Comparison of ENCODE assay signal across 10 cellular contexts in the genomic region with DNA sequence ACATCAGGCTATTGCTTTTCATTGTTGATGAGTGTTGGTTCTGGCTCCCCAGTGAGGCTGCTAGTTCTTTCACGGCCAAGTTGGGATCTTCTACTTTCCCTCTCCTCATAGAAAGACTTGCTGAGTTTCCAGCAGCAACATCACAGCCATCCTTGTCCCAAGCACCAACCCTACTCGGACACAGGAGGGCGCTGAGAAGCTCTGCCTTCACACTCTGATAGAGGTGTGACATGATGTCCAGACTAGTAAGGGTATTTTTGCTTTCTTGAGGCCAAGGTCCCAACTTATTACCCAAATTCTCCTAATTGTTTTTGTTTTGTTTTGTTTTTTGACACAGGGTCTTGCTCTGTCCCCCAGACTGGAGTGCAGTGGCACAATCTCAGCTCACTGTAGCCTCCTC. TPM values are rescaled to one million over a fixed set of nuclear protein-coding genes. Genes with fewer than 3 reads are reported as not detected.
DNase-seq lines count a peak whose midpoint lies in the region; ATAC-seq and TF ChIP-seq lines count a peak whose summit lies in the region.
"Had no signal": no experiment of that assay in that cellular context is flagged by ENCODE, and none has a peak within 500 bp of the region (broad histone marks: within the 10 kb centered on the region; RNA-seq: fewer than 3 reads in every experiment).

No MANE protein-coding gene starts in this region.

- ATAC-seq in GM18868 (IDR thresholded peaks at IDR 0.05; ENCODE audit: unreplicated experiment): peak; percentile 58
- ATAC-seq in upper lobe of left lung (ENCODE audit: low FRiP score in 2 of 2): no peak

- BruUV-seq in Caco-2 (replicated peaks; lab: Mats Ljungman, UMichigan): no TSS peak

- no peak for TF ChIP-seq EP300 in upper lobe of left lung (IDR thresholded peaks at IDR 0.05)

- WGBS in upper lobe of left lung, 2 donors: 52 to 53% methylated on average over 3 of the region's 3 CpGs

- no peak overlapping the region for H3K27ac Mint-ChIP-seq in Caco-2 (ENCODE audit: unreplicated experiment)
- H3K27ac Mint-ChIP-seq in T-helper 2 cell treated with Interferon-gamma antibody and Interleukin-4, amounts not matched to agents 5 μg/mL and 100 μg/mL, for 36 hours: no peak overlapping the region

- no peak overlapping the region for H3K27ac ChIP-seq in upper lobe of left lung
- H3K27ac ChIP-seq: stomach had no signal

- intact Hi-C loops in Caco-2 (cut with micrococcal nuclease; ENCODE audit: unreplicated experiment): no loop called here

- H3K36me3 ChIP-seq in Caco-2 (ENCODE audit: control insufficient read depth, insufficient read depth, low read length) (no peaks in the 10 kb centered on the region), upper lobe of left lung (no peaks in the 10 kb centered on the region)
- H3K36me3 ChIP-seq: stomach had no signal

- H3K27me3 ChIP-seq in Caco-2 (replicated peaks; ENCODE audit: control insufficient read depth, insufficient read depth, low read length) (no peaks in the 10 kb centered on the region), upper lobe of left lung (no peaks in the 10 kb centered on the region)
- H3K27me3 ChIP-seq: stomach had no signal

- H3K4me3 ChIP-seq in Caco-2 (ENCODE audit: low read depth, low read length) (no peak overlapping the region), fibroblast of villous mesenchyme (ENCODE audit: low read depth, low read length) (no peak overlapping the region), upper lobe of left lung (no peak overlapping the region)
- H3K4me3 ChIP-seq: stomach had no signal

- TF ChIP-seq CTCF in Caco-2 (IDR thresholded peaks at IDR 0.05; ENCODE audit: insufficient read depth in 1 of 2, low read depth in 1 of 2, low read length in 1 of 2, severe bottlenecking in 1 of 2, unreplicated experiment in 1 of 2): peak; percentile 10 to 15
- TF ChIP-seq CTCF in fibroblast of villous mesenchyme (IDR thresholded peaks at IDR 0.05; ENCODE audit: insufficient read depth, low read depth, low read length): peak; percentile 51
- no peak for TF ChIP-seq CTCF in upper lobe of left lung (IDR thresholded peaks at IDR 0.05)

- H3K4me1 Mint-ChIP-seq in Caco-2 (ENCODE audit: low read depth, unreplicated experiment): no peaks in the 10 kb centered on the region
- H3K4me1 Mint-ChIP-seq in T-helper 2 cell treated with Interferon-gamma antibody and Interleukin-4, amounts not matched to agents 5 μg/mL and 100 μg/mL, for 36 hours (ENCODE audit: low read depth): no peaks in the 10 kb centered on the region

- H3K4me3 Mint-ChIP-seq in Caco-2 (ENCODE audit: unreplicated experiment): no peak overlapping the region
- H3K4me3 Mint-ChIP-seq in T-helper 2 cell treated with Interferon-gamma antibody and Interleukin-4, amounts not matched to agents 5 μg/mL and 100 μg/mL, for 36 hours: no peak overlapping the region

- no peak for TF ChIP-seq POLR2A in upper lobe of left lung (IDR thresholded peaks at IDR 0.05)

- H3K36me3 Mint-ChIP-seq in Caco-2 (ENCODE audit: insufficient read depth, unreplicated experiment): peaks cover 5% of the 10 kb centered on the region
- H3K36me3 Mint-ChIP-seq in T-helper 2 cell treated with Interferon-gamma antibody and Interleukin-4, amounts not matched to agents 5 μg/mL and 100 μg/mL, for 36 hours (ENCODE audit: low read depth): no peaks in the 10 kb centered on the region

- DNase-seq in Caco-2 (no peak), OCI-M1 (lab: John Stamatoyannopoulos, UW) (peak; percentile 45), fibroblast of villous mesenchyme (ENCODE audit: low read depth) (peak; percentile 7), upper lobe of left lung (no peak), AG08395 (ENCODE audit: low spot score) (no peak)
- no peak for DNase-seq in T-helper 2 cell treated with Interferon-gamma antibody and Interleukin-4, amounts not matched to agents 5 μg/mL and 100 μg/mL, for 36 hours (ENCODE audit: low spot score)
- no peak for DNase-seq in activated CD4-positive, CD25-positive, alpha-beta regulatory T cell treated with anti-CD3 and anti-CD28 coated beads, Interleukin-2, amount 50 U/mL, for 72 hours
- DNase-seq: NCI-H1694 treated with DMSO at 0.1 percent for 48 hours, stomach had no signal

- POLR2A ChIA-PET in Caco-2 (lab: Charles Lee): no interaction called here

- H3K27me3 Mint-ChIP-seq in Caco-2 (ENCODE audit: insufficient read depth, unreplicated experiment): no peaks in the 10 kb centered on the region
- peaks cover 2% of the 10 kb centered on the region for H3K27me3 Mint-ChIP-seq in T-helper 2 cell treated with Interferon-gamma antibody and Interleukin-4, amounts not matched to agents 5 μg/mL and 100 μg/mL, for 36 hours (ENCODE audit: low read depth)

- no peaks in the 10 kb centered on the region for H3K9me3 ChIP-seq in Caco-2
- H3K9me3 ChIP-seq in upper lobe of left lung: no peaks in the 10 kb centered on the region
- H3K9me3 ChIP-seq: stomach had no signal

- H3K9me3 Mint-ChIP-seq in Caco-2 (ENCODE audit: unreplicated experiment): no peaks in the 10 kb centered on the region
- no peaks in the 10 kb centered on the region for H3K9me3 Mint-ChIP-seq in T-helper 2 cell treated with Interferon-gamma antibody and Interleukin-4, amounts not matched to agents 5 μg/mL and 100 μg/mL, for 36 hours

- no peaks in the 10 kb centered on the region for H3K4me1 ChIP-seq in Caco-2
- H3K4me1 ChIP-seq in upper lobe of left lung: no peaks in the 10 kb centered on the region
- H3K4me1 ChIP-seq: stomach had no signal

- CTCF ChIA-PET in Caco-2 (lab: Charles Lee): no interaction called here

RNA-seq across cellular contexts. Expression of a gene that starts 3.0 kb away (rescaled TPM):
- total RNA-seq in Caco-2 (2022) (0.79 and 1.1 TPM in 2 replicates), fibroblast of villous mesenchyme (not detected in 2 replicates), upper lobe of left lung (under 1 TPM in 2 of 6 donors, not detected in 4; 0.20 to 0.22 TPM)
- total RNA-seq: stomach had no signal

Comparison
In these comparisons a context has a peak if more than half of its experiments do, and no peak if none do; other contexts are left out.
1. DNase-seq: peak in OCI-M1 (single experiment) and fibroblast of villous mesenchyme (single experiment); none in Caco-2 (0 of 2), upper lobe of left lung (0 of 2), T-helper 2 cell treated with Interferon-gamma antibody and Interleukin-4, amounts not matched to agents 5 μg/mL and 100 μg/mL, for 36 hours (single experiment), activated CD4-positive, CD25-positive, alpha-beta regulatory T cell treated with anti-CD3 and anti-CD28 coated beads, Interleukin-2, amount 50 U/mL, for 72 hours (single experiment) and AG08395 (single experiment).
2. CTCF ChIP-seq: peak in Caco-2 (2 of 2) and fibroblast of villous mesenchyme (single experiment); none in upper lobe of left lung (0 of 6).